In the genomic region with DNA sequence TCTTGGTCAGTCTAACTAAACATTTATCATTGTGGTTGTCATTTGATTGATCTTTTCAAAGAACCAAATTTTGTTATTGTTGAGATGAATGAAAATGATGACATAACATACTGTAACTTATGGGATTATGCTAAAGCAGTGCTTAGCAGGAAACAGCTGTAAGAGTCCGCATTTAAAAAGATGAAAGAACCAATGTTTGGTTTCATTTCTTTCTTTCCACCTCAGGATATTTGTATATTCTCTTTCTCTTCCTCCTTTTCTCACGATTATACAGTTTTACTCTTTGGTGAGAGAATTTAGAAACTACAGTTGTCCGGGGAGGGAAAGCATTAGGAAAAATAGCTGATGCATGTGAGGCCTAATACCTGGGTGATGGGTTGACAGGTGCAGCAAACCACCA, we compare ENCODE assay signal across 11 cellular contexts. TPM values are rescaled to one million over a fixed set of nuclear protein-coding genes. Genes with fewer than 3 reads are reported as not detected.
DNase-seq lines count a peak whose midpoint lies in the region; ATAC-seq lines count a peak whose summit lies in the region.
"Had no signal": no experiment of that assay in that cellular context is flagged by ENCODE, and none has a peak within 500 bp of the region (broad histone marks: within the 10 kb centered on the region; RNA-seq: fewer than 3 reads in every experiment).

No MANE protein-coding gene starts in this region.

- peaks cover 29 to 54% (median 47%) of the 10 kb centered on the region in 3 donors for H3K4me1 Mint-ChIP-seq in naive B cell
- H3K4me1 Mint-ChIP-seq in activated T-cell treated with anti-CD3 and anti-CD28 coated beads, Interleukin-2, amount 50 U/mL, for 4 hours (ENCODE audit: low read depth): peaks cover 22% of the 10 kb centered on the region

- H3K27ac Mint-ChIP-seq in naive B cell: peak overlapping the region; percentile 64 to 95 (median 89)

- DNase-seq in naive B cell (peak; percentile 25), KG1 (lab: John Stamatoyannopoulos, UW) (no peak), NCI-H1694 (lab: John Stamatoyannopoulos, UW) (no peak)
- DNase-seq in activated T-cell treated with anti-CD3 and anti-CD28 coated beads, Interleukin-2, amount 50 U/mL, for 4 hours: no peak
- DNase-seq: activated CD4-positive, CD25-positive, alpha-beta regulatory T cell; activated naive CD4-positive, alpha-beta T cell treated with anti-CD3 and anti-CD28 coated beads, Interleukin-2, amount 50 U/mL, for 16 hours; head of caudate nucleus; NCI-H146 had no signal

- peak overlapping the region; percentile 16 to 80 (median 58) for H3K4me3 Mint-ChIP-seq in naive B cell
- no peak overlapping the region for H3K4me3 Mint-ChIP-seq in activated T-cell treated with anti-CD3 and anti-CD28 coated beads, Interleukin-2, amount 50 U/mL, for 4 hours

- ATAC-seq in GM19025 (IDR thresholded peaks at IDR 0.05; ENCODE audit: low read depth, unreplicated experiment) (peak; percentile 78), GM21786 (IDR thresholded peaks at IDR 0.05; ENCODE audit: unreplicated experiment) (peak; percentile 77), HG03342 (IDR thresholded peaks at IDR 0.05; ENCODE audit: unreplicated experiment) (peak; percentile 76), naive B cell (ENCODE audit: low read depth in 2 of 2) (peak; percentile 84)
- no peak for ATAC-seq in activated T-cell treated with anti-CD3 and anti-CD28 coated beads, Interleukin-2, amount 50 U/mL, for 4 hours

- H3K36me3 Mint-ChIP-seq in naive B cell: peaks cover 0 to 28% of the 10 kb centered on the region in 2 donors
- H3K36me3 Mint-ChIP-seq in activated T-cell treated with anti-CD3 and anti-CD28 coated beads, Interleukin-2, amount 50 U/mL, for 4 hours (ENCODE audit: insufficient read depth): peaks cover 54% of the 10 kb centered on the region

- no peaks in the 10 kb centered on the region for H3K27me3 Mint-ChIP-seq in naive B cell
- H3K27me3 Mint-ChIP-seq in activated T-cell treated with anti-CD3 and anti-CD28 coated beads, Interleukin-2, amount 50 U/mL, for 4 hours (ENCODE audit: low read depth): no peaks in the 10 kb centered on the region

- H3K9me3 Mint-ChIP-seq in naive B cell: no peaks in the 10 kb centered on the region
- no peaks in the 10 kb centered on the region for H3K9me3 Mint-ChIP-seq in activated T-cell treated with anti-CD3 and anti-CD28 coated beads, Interleukin-2, amount 50 U/mL, for 4 hours

RNA-seq across cellular contexts. Expression of a gene that starts 23.1 kb away (rescaled TPM):
- polyA plus RNA-seq in naive B cell (ENCODE audit: low read depth in 6 of 6): not detected
- total RNA-seq in activated T-cell treated with anti-CD3 and anti-CD28 coated beads, Interleukin-2, amount 50 U/mL, for 4 hours: under 1 TPM; 0.34 to 0.63 (median 0.43) TPM

RNA-seq across cellular contexts. Expression of a gene that starts 23.4 kb away (rescaled TPM):
- polyA plus RNA-seq in naive B cell (ENCODE audit: low read depth in 6 of 6): 10 to 100 TPM in 4 of 6 donors, 1 to 10 TPM in 2; 3.7 to 18.6 (median 10.7) TPM
- total RNA-seq in activated T-cell treated with anti-CD3 and anti-CD28 coated beads, Interleukin-2, amount 50 U/mL, for 4 hours: 10 to 100 TPM; 19.1 to 21.5 (median 19.8) TPM

RNA-seq across cellular contexts. Expression of a gene that starts 25.5 kb away (rescaled TPM):
- 10 to 100 TPM; 24.6 to 38.8 (median 28.0) TPM for polyA plus RNA-seq in naive B cell (ENCODE audit: low read depth in 6 of 6)
- 10 to 100 TPM; 60.6 to 72.5 (median 66.0) TPM for total RNA-seq in activated T-cell treated with anti-CD3 and anti-CD28 coated beads, Interleukin-2, amount 50 U/mL, for 4 hours

RNA-seq across cellular contexts. Expression of a gene that starts 35.8 kb away (rescaled TPM):
- 10 to 100 TPM; 47.0 to 77.1 (median 53.3) TPM for polyA plus RNA-seq in naive B cell (ENCODE audit: low read depth in 6 of 6)
- 10 to 100 TPM; 72.6 to 90.8 (median 83.0) TPM for total RNA-seq in activated T-cell treated with anti-CD3 and anti-CD28 coated beads, Interleukin-2, amount 50 U/mL, for 4 hours

RNA-seq across cellular contexts. Expression of a gene that starts 36.0 kb away (rescaled TPM):
- polyA plus RNA-seq in naive B cell (ENCODE audit: low read depth in 6 of 6): 100 to 1,000 TPM; 140 to 196 (median 168) TPM
- 100 to 1,000 TPM; 111 to 133 (median 121) TPM for total RNA-seq in activated T-cell treated with anti-CD3 and anti-CD28 coated beads, Interleukin-2, amount 50 U/mL, for 4 hours

Comparison
In these comparisons a context has a peak if more than half of its experiments do, and no peak if none do; other contexts are left out.
1. ATAC-seq: peak in GM19025 (single experiment), GM21786 (single experiment), HG03342 (single experiment) and naive B cell (2 of 2); none in activated T-cell treated with anti-CD3 and anti-CD28 coated beads, Interleukin-2, amount 50 U/mL, for 4 hours (0 of 2).